Comparison of ENCODE assay signal across 23 cellular contexts in the genomic region with DNA sequence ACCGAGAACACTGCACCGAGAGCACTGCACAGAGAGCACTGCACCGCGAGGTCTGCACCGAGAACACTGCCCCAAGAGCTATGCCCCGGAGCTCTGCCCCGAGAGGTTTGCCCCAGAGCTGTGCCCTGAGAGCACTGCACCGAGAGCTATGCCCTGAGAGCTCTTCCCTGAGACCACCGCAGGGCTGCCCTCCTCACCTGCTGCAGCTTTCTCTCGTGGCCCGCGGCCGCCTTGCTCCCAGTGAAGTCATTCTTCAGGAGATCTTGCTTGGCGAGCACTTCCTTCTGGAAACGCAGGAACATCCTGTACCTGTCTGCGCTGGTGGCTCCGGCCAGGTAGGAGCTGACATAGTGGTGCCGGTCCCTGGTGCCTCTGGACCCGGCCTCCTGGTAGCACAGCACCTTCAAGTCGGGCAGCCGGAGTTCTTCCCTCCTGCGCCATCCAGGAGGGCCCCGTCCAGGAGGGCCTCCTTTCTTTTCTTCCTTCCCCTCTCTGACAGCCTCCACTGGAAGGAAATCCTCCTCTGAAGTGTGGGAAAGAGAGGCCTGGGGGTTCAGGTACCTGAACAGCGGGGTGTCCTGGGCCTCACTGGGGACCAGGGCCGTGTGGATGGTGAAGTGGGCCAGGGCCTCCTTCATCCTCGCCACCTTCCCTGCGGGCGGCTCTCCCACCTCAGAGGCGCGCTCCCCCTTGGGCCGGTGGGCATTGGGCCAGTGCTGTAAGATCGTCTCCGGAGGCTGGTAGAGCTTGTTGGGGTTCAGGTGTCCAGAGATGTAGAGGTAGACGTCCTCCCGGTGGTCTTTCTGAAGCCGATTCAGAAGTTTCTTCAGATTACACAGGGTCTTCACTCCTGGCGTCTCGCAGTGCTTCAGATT. TPM values are rescaled to one million over a fixed set of nuclear protein-coding genes. Genes with fewer than 3 reads are reported as not detected.
DNase-seq lines count a peak whose midpoint lies in the region; ATAC-seq and TF ChIP-seq lines count a peak whose summit lies in the region.
"Had no signal": no experiment of that assay in that cellular context is flagged by ENCODE, and none has a peak within 500 bp of the region (broad histone marks: within the 10 kb centered on the region; RNA-seq: fewer than 3 reads in every experiment).

No MANE protein-coding gene starts in this region.

- H3K4me1 ChIP-seq in lung (ENCODE audit: control insufficient read depth in 2 of 2, insufficient read depth in 2 of 2, low read length in 2 of 2), result no peaks in the 10 kb centered on the region
- no peaks in the 10 kb centered on the region for H3K4me1 ChIP-seq in upper lobe of left lung
- H3K4me1 ChIP-seq: BE2C, HAP-1 had no signal

- no peaks in the 10 kb centered on the region for H3K4me1 Mint-ChIP-seq in chondrocyte (ENCODE audit: low read depth)
- H3K4me1 Mint-ChIP-seq: CD4-positive, CD25-positive, alpha-beta regulatory T cell; CD8-positive, alpha-beta memory T cell had no signal

- no peaks in the 10 kb centered on the region for H3K36me3 Mint-ChIP-seq in chondrocyte (ENCODE audit: low read depth)
- H3K36me3 Mint-ChIP-seq: CD4-positive, CD25-positive, alpha-beta regulatory T cell; CD8-positive, alpha-beta memory T cell had no signal

- peak; percentile 27 for ATAC-seq in lung (ENCODE audit: insufficient read depth, low FRiP score)
- ATAC-seq in upper lobe of left lung (ENCODE audit: low FRiP score in 2 of 2), result peak; percentile 29 to 57
- no peak for ATAC-seq in GM21367 (IDR thresholded peaks at IDR 0.05; ENCODE audit: unreplicated experiment)
- no peak for ATAC-seq in HG03520 (IDR thresholded peaks at IDR 0.05; ENCODE audit: unreplicated experiment)
- ATAC-seq: GM12878 had no signal

- H3K4me3 Mint-ChIP-seq in chondrocyte (ENCODE audit: unreplicated experiment), result no peak overlapping the region
- H3K4me3 Mint-ChIP-seq: CD8-positive, alpha-beta memory T cell had no signal

- no peak for TF ChIP-seq CTCF in chondrocyte (IDR thresholded peaks at IDR 0.05)
- no peak for TF ChIP-seq CTCF in lung (IDR thresholded peaks at IDR 0.05; ENCODE audit: control extremely low read depth, extremely low read depth)
- no peak for TF ChIP-seq CTCF in upper lobe of left lung (IDR thresholded peaks at IDR 0.05)

- H3K27ac Mint-ChIP-seq in chondrocyte (ENCODE audit: unreplicated experiment), result no peak overlapping the region
- H3K27ac Mint-ChIP-seq: CD4-positive, CD25-positive, alpha-beta regulatory T cell; CD8-positive, alpha-beta memory T cell had no signal

- 94 to 96% methylated on average over 38 of the region's 38 CpGs for WGBS in lung, 2 donors
- WGBS in upper lobe of left lung, 2 donors, result 93 to 96% methylated on average over 19 to 34 of the region's 38 CpGs

- peaks cover 0 to 15% of the 10 kb centered on the region in 2 donors for H3K9me3 ChIP-seq in lung (ENCODE audit: control insufficient read depth in 2 of 2, insufficient read depth in 1 of 2, low read length in 1 of 2)
- H3K9me3 ChIP-seq in upper lobe of left lung, result no peaks in the 10 kb centered on the region
- H3K9me3 ChIP-seq: BE2C, HAP-1 had no signal

- H3K36me3 ChIP-seq in lung (ENCODE audit: control insufficient read depth in 2 of 2, insufficient read depth in 2 of 2, low read length in 2 of 2), result no peaks in the 10 kb centered on the region
- no peaks in the 10 kb centered on the region for H3K36me3 ChIP-seq in upper lobe of left lung
- H3K36me3 ChIP-seq: BE2C, HAP-1 had no signal

- H3K4me3 ChIP-seq in lung, result no peak overlapping the region
- H3K4me3 ChIP-seq in upper lobe of left lung, result no peak overlapping the region
- H3K4me3 ChIP-seq: GM12878, GM23248, HAP-1 had no signal

- peaks cover 7% of the 10 kb centered on the region for H3K9me3 Mint-ChIP-seq in chondrocyte (ENCODE audit: low read depth)

- no peaks in the 10 kb centered on the region for H3K27me3 ChIP-seq in lung (ENCODE audit: control insufficient read depth, insufficient read depth)
- no peaks in the 10 kb centered on the region for H3K27me3 ChIP-seq in upper lobe of left lung
- H3K27me3 ChIP-seq: BE2C had no signal

- TF ChIP-seq EP300 in upper lobe of left lung (IDR thresholded peaks at IDR 0.05), result no peak

- H3K27ac ChIP-seq in lung (ENCODE audit: low read depth in 1 of 2, low read length in 1 of 2), result no peak overlapping the region
- no peak overlapping the region for H3K27ac ChIP-seq in upper lobe of left lung
- H3K27ac ChIP-seq: GM23248, HL-60 had no signal

- no peaks in the 10 kb centered on the region for H3K27me3 Mint-ChIP-seq in chondrocyte (ENCODE audit: low read depth)
- H3K27me3 Mint-ChIP-seq: CD4-positive, CD25-positive, alpha-beta regulatory T cell; CD8-positive, alpha-beta memory T cell had no signal

- TF ChIP-seq POLR2A in upper lobe of left lung (IDR thresholded peaks at IDR 0.05), result no peak

- DNase-seq in chondrocyte (ENCODE audit: low spot score), result peak; percentile 84
- no peak for DNase-seq in lung (ENCODE audit: low spot score)
- peak in 1 of 2 donors; percentile 56 for DNase-seq in upper lobe of left lung
- no peak for DNase-seq in activated gamma-delta T cell (lab: John Stamatoyannopoulos, UW)
- DNase-seq: ACHN; BE2C; C1 segment of cervical spinal cord; CD4-positive, CD25-positive, alpha-beta regulatory T cell; CD8-positive, alpha-beta memory T cell; COR-L47; DMS 273 treated with DMSO at 0.1 percent for 48 hours; DMS53; DND-41; EL; GM23248 had no signal

RNA-seq across cellular contexts. Expression of gene C6orf118, which starts 7.8 kb away (rescaled TPM):
- total RNA-seq in chondrocyte, result not detected in 3 replicates
- 10 to 100 TPM; 12.4 to 17.4 TPM for total RNA-seq in lung
- polyA plus RNA-seq in lung, result 1 to 10 TPM; 5.5 to 6.8 TPM
- total RNA-seq in upper lobe of left lung, result 10 to 100 TPM in 3 of 6 donors, 1 to 10 TPM in 2, not detected in 1; 3.5 to 48.3 (median 13.8) TPM
- total RNA-seq: CD4-positive, CD25-positive, alpha-beta regulatory T cell; CD8-positive, alpha-beta memory T cell; G401; GM12878; GM23248; H4; HT1080 had no signal
- polyA plus RNA-seq: CD4-positive, CD25-positive, alpha-beta regulatory T cell; CD8-positive, alpha-beta memory T cell; GM12878; GM23248 had no signal

Comparison
In these comparisons a context has a peak if more than half of its experiments do, and no peak if none do; other contexts are left out.
1. ATAC-seq: peak in lung (single experiment) and upper lobe of left lung (2 of 2); none in GM21367 (single experiment) and HG03520 (single experiment).